ENCODE assay signal across 8 cellular contexts in genomic region chr19:27793128-27793643, GRCh38.
DNase-seq lines count a peak whose midpoint lies in the region; ATAC-seq and TF ChIP-seq lines count a peak whose summit lies in the region.

No MANE protein-coding gene starts in this region.

- H2AFZ ChIP-seq in DND-41 (ENCODE audit: low read depth, low read length) (peak overlapping the region; percentile 85), OCI-LY3 (ENCODE audit: low read depth, low read length) (peak overlapping the region; percentile 71)

- TF ChIP-seq CTCF in DND-41 (IDR thresholded peaks at IDR 0.05; ENCODE audit: borderline replicate concordance, extremely low read depth, low read length, poor library complexity, severe bottlenecking) (no peak), OCI-LY3 (IDR thresholded peaks at IDR 0.05; ENCODE audit: low read depth, low read length) (no peak), foreskin keratinocyte (conservative IDR thresholded peaks at IDR 0.05) (no peak), upper lobe of right lung (IDR thresholded peaks at IDR 0.05) (no peak)

- H3K36me3 ChIP-seq in DND-41 (ENCODE audit: insufficient read depth, low read length) (peaks cover 19% of the 10 kb centered on the region), OCI-LY3 (replicated peaks; ENCODE audit: low read depth, low read length) (peaks cover 14% of the 10 kb centered on the region), upper lobe of right lung (peaks cover 6% of the 10 kb centered on the region)

- ATAC-seq in DND-41 (ENCODE audit: insufficient read depth, low read depth) (peak; percentile 75), GM21619 (IDR thresholded peaks at IDR 0.05; ENCODE audit: unreplicated experiment) (peak; percentile 57), foreskin keratinocyte (peak; percentile 87), upper lobe of right lung (peak; percentile 92)

- H3K79me2 ChIP-seq in DND-41 (ENCODE audit: insufficient read depth, low read length) (peaks cover 78% of the 10 kb centered on the region), OCI-LY3 (ENCODE audit: low read length) (peaks cover 81% of the 10 kb centered on the region)

- H3K4me1 ChIP-seq in DND-41 (ENCODE audit: insufficient read depth, low read length) (peaks cover 43% of the 10 kb centered on the region), OCI-LY3 (ENCODE audit: low read length) (peaks cover 12% of the 10 kb centered on the region), foreskin keratinocyte (no peaks in the 10 kb centered on the region), upper lobe of right lung (peaks cover 19% of the 10 kb centered on the region)

- H3K9ac ChIP-seq in DND-41 (ENCODE audit: low read depth, low read length) (peak overlapping the region; percentile 68), OCI-LY3 (ENCODE audit: low read length) (peak overlapping the region; percentile 77)

- no peaks in the 10 kb centered on the region for H3K9me3 ChIP-seq in DND-41 (ENCODE audit: insufficient read depth, low read length, severe bottlenecking)
- H3K9me3 ChIP-seq in OCI-LY3 (ENCODE audit: insufficient read depth, low read length), result no peaks in the 10 kb centered on the region
- H3K9me3 ChIP-seq in upper lobe of right lung, result no peaks in the 10 kb centered on the region

- H4K20me1 ChIP-seq in DND-41 (ENCODE audit: insufficient read depth, low read length) (peaks cover 19% of the 10 kb centered on the region), OCI-LY3 (ENCODE audit: insufficient read depth, low read length) (peaks cover 20% of the 10 kb centered on the region)

- peak overlapping the region; percentile 90 for H3K27ac ChIP-seq in DND-41 (ENCODE audit: low read length)
- H3K27ac ChIP-seq in OCI-LY3 (ENCODE audit: low read length), result peak overlapping the region; percentile 69
- peak overlapping the region; percentile 8 for H3K27ac ChIP-seq in foreskin keratinocyte
- peak overlapping the region; percentile 93 for H3K27ac ChIP-seq in upper lobe of right lung

- H3K4me3 ChIP-seq in DND-41 (ENCODE audit: low read depth in 1 of 2, low read length in 2 of 2) (peak overlapping the region; percentile 60 to 68), OCI-LY3 (ENCODE audit: low read length) (peak overlapping the region; percentile 86), upper lobe of right lung (peak overlapping the region; percentile 97)

- intact Hi-C loops in upper lobe of right lung (cut with DNase I), result no loop called here

- H3K27me3 ChIP-seq in DND-41 (ENCODE audit: insufficient read depth, low read length, poor library complexity) (no peaks in the 10 kb centered on the region), OCI-LY3 (ENCODE audit: low read depth, low read length) (no peaks in the 10 kb centered on the region), foreskin keratinocyte (no peaks in the 10 kb centered on the region), upper lobe of right lung (no peaks in the 10 kb centered on the region)

- H3K4me2 ChIP-seq in DND-41 (ENCODE audit: insufficient read depth, low read length), result peak overlapping the region; percentile 76
- peak overlapping the region; percentile 72 for H3K4me2 ChIP-seq in OCI-LY3 (ENCODE audit: low read length)

- DNase-seq in DND-41 (peak; percentile 81), HuH-7.5 (ENCODE audit: low spot score) (peak; percentile 46), foreskin keratinocyte (peak; percentile 79 to 91), occipital lobe (lab: John Stamatoyannopoulos, UW) (peak; percentile 75), upper lobe of right lung (peak; percentile 87)
- peak; percentile 16 to 50 for DNase-seq in activated T-helper 1 cell treated with anti-CD3 and anti-CD28 coated beads, Interleukin-2, amount 50 U/mL, for 16 hours (ENCODE audit: low read depth in 1 of 2, low spot score in 1 of 2)

Comparison
In these comparisons a context has a peak if more than half of its experiments do, and no peak if none do; other contexts are left out.
1. Peak in every context shown above with its lines: DNase-seq, ATAC-seq, H3K4me3 ChIP-seq and H3K27ac ChIP-seq.
2. DNase-seq: peak in every context shown above with its lines; median percentile 87 in upper lobe of right lung; 85 in foreskin keratinocyte; 81 in DND-41; 75 in occipital lobe; 46 in HuH-7.5; 33 in activated T-helper 1 cell treated with anti-CD3 and anti-CD28 coated beads, Interleukin-2, amount 50 U/mL, for 16 hours.
3. H3K27ac ChIP-seq: peak in every context shown above with its lines; median percentile 93 in upper lobe of right lung; 90 in DND-41; 69 in OCI-LY3; 8 in foreskin keratinocyte.